In the genomic region with DNA sequence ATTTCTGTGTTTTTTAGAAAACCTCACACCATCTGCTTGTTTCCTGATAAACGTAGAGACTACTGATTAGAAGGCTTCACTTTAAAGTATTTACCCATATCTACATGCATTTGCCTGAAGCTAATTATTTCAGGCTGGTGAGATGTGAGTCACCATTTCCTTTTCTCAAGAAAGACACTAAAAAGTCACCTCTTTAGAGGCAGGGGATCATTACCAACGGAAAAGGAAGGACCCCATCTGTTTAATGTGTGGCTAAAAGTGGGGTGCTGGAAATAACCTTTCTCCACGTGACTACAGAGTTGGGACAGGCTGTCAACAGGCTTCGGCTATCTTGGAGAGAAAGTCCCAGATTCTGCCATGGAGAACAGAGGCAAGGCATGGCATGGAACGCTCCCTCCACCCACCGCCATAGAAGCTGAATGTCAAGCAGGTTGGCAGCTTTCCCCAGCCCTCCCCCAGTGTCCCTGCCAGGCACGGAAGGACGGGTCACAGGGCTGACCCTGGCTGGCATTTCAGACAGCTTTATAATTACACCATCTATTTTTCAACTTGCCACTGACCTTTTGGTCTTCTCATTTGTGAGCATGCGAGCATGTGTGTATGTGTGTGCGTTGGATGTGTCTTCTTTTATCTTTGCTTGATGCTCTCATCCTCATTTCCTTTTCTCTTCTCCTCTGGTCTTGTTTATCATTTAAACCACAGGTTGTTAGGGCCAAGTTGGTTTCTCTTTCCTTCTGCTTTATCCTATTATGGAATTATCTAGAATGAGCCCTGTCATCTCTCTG, we compare ENCODE assay signal across 9 cellular contexts.
DNase-seq lines count a peak whose midpoint lies in the region; ATAC-seq and TF ChIP-seq lines count a peak whose summit lies in the region.
"Had no signal": no experiment of that assay in that cellular context is flagged by ENCODE, and none has a peak within 500 bp of the region (broad histone marks: within the 10 kb centered on the region; RNA-seq: fewer than 3 reads in every experiment).

No MANE protein-coding gene starts in this region.

- peaks cover 8 to 21% (median 16%) of the 10 kb centered on the region in 4 donors for H3K4me1 Mint-ChIP-seq in CD4-positive, CD25-positive, alpha-beta regulatory T cell
- peaks cover 19% of the 10 kb centered on the region for H3K4me1 Mint-ChIP-seq in activated T-helper 17 cell treated with anti-CD3 and anti-CD28 coated beads, Interleukin-2, amount 50 U/mL, for 72 hours
- H3K4me1 Mint-ChIP-seq in Caco-2 (ENCODE audit: low read depth, unreplicated experiment): no peaks in the 10 kb centered on the region

- no TSS peak for BruUV-seq in Caco-2 (replicated peaks; lab: Mats Ljungman, UMichigan)

- peaks cover 11% of the 10 kb centered on the region for H3K4me1 ChIP-seq in CD4-positive, CD25-positive, alpha-beta regulatory T cell (ENCODE audit: control insufficient read depth, insufficient read depth, low read length, poor library complexity, severe bottlenecking)
- H3K4me1 ChIP-seq in MM.1S (ENCODE audit: low read length) (no peaks in the 10 kb centered on the region), testis (no peaks in the 10 kb centered on the region), Caco-2 (no peaks in the 10 kb centered on the region)

- CTCF ChIA-PET in Caco-2 (lab: Charles Lee): no interaction called here

- H3K4me2 ChIP-seq in MM.1S (ENCODE audit: low read depth, low read length): peak overlapping the region; percentile 36; the same call in 1 of the 2 replicates

- no peaks in the 10 kb centered on the region for H3K36me3 ChIP-seq in CD4-positive, CD25-positive, alpha-beta regulatory T cell (ENCODE audit: control insufficient read depth, insufficient read depth, low read length)
- H3K36me3 ChIP-seq in MM.1S (replicated peaks; ENCODE audit: insufficient read depth, low read length) (no peaks in the 10 kb centered on the region), testis (ENCODE audit: low read depth, missing control alignments) (no peaks in the 10 kb centered on the region), Caco-2 (ENCODE audit: control insufficient read depth, insufficient read depth, low read length) (no peaks in the 10 kb centered on the region)

- no peaks in the 10 kb centered on the region for H3K9me3 ChIP-seq in CD4-positive, CD25-positive, alpha-beta regulatory T cell (ENCODE audit: control insufficient read depth in 2 of 2, low read length in 2 of 2)
- H3K9me3 ChIP-seq in MM.1S (replicated peaks; ENCODE audit: insufficient read depth, low read length) (no peaks in the 10 kb centered on the region), testis (no peaks in the 10 kb centered on the region), Caco-2 (no peaks in the 10 kb centered on the region)

- H3K27ac ChIP-seq in CD4-positive, CD25-positive, alpha-beta regulatory T cell (ENCODE audit: insufficient read depth, low read length, poor library complexity, severe bottlenecking): peak overlapping the region; percentile 10
- H3K27ac ChIP-seq in MM.1S (ENCODE audit: low read length) (peak overlapping the region; percentile 28; the same call in 1 of the 2 replicates), testis (no peak overlapping the region)

- H3K9me3 Mint-ChIP-seq in CD4-positive, CD25-positive, alpha-beta regulatory T cell: peaks cover 0 to 4% (median 0%) of the 10 kb centered on the region in 7 donors
- H3K9me3 Mint-ChIP-seq in activated T-helper 17 cell treated with anti-CD3 and anti-CD28 coated beads, Interleukin-2, amount 50 U/mL, for 72 hours: no peaks in the 10 kb centered on the region
- H3K9me3 Mint-ChIP-seq in Caco-2 (ENCODE audit: unreplicated experiment): peaks cover 9% of the 10 kb centered on the region
- H3K9me3 Mint-ChIP-seq: dendritic cell treated with granulocyte-macrophage colony-stimulating factor and Interleukin-4, amounts not matched to agents 40 ng/mL and 50 ng/mL, for 4 days had no signal

- no peak for TF ChIP-seq CTCF in MM.1S (IDR thresholded peaks at IDR 0.05; ENCODE audit: low read length)
- no peak for TF ChIP-seq CTCF in testis (IDR thresholded peaks at IDR 0.05)
- TF ChIP-seq CTCF in Caco-2 (IDR thresholded peaks at IDR 0.05; ENCODE audit: insufficient read depth in 1 of 2, low read depth in 1 of 2, low read length in 1 of 2, severe bottlenecking in 1 of 2, unreplicated experiment in 1 of 2): no peak

- no peak for TF ChIP-seq POLR2A in testis (IDR thresholded peaks at IDR 0.05)

- peak; percentile 42 to 51 for ATAC-seq in CD4-positive, CD25-positive, alpha-beta regulatory T cell (ENCODE audit: low read depth in 2 of 2)
- ATAC-seq in activated T-helper 17 cell treated with anti-CD3 and anti-CD28 coated beads, Interleukin-2, amount 50 U/mL, for 72 hours (replicated peaks): peak; percentile 84
- no peak for ATAC-seq in HG03039 (IDR thresholded peaks at IDR 0.05; ENCODE audit: unreplicated experiment)

- POLR2A ChIA-PET in Caco-2 (lab: Charles Lee): no interaction called here

- intact Hi-C loops in testis (cut with DNase I; ENCODE audit: low total_unique reads) (no loop called here), Caco-2 (cut with micrococcal nuclease; ENCODE audit: unreplicated experiment) (no loop called here)

- H3K79me2 ChIP-seq in MM.1S (ENCODE audit: low read length): no peaks in the 10 kb centered on the region

- no peaks in the 10 kb centered on the region for H4K20me1 ChIP-seq in MM.1S (ENCODE audit: insufficient read depth, low read length)

- no peaks in the 10 kb centered on the region for H3K36me3 Mint-ChIP-seq in CD4-positive, CD25-positive, alpha-beta regulatory T cell
- H3K36me3 Mint-ChIP-seq in activated T-helper 17 cell treated with anti-CD3 and anti-CD28 coated beads, Interleukin-2, amount 50 U/mL, for 72 hours (ENCODE audit: low read depth): no peaks in the 10 kb centered on the region
- H3K36me3 Mint-ChIP-seq in Caco-2 (ENCODE audit: insufficient read depth, unreplicated experiment): no peaks in the 10 kb centered on the region

- WGBS in testis, 2 donors: 47 to 49% methylated on average over 10 of the region's 10 CpGs

- H3K27ac Mint-ChIP-seq in CD4-positive, CD25-positive, alpha-beta regulatory T cell: peak overlapping the region in 2 of 3 donors; percentile 73 to 85
- H3K27ac Mint-ChIP-seq in activated T-helper 17 cell treated with anti-CD3 and anti-CD28 coated beads, Interleukin-2, amount 50 U/mL, for 72 hours: peak overlapping the region; percentile 93
- no peak overlapping the region for H3K27ac Mint-ChIP-seq in Caco-2 (ENCODE audit: unreplicated experiment)
- H3K27ac Mint-ChIP-seq: dendritic cell treated with granulocyte-macrophage colony-stimulating factor and Interleukin-4, amounts not matched to agents 40 ng/mL and 50 ng/mL, for 4 days had no signal

- no peaks in the 10 kb centered on the region for H3K9me2 ChIP-seq in MM.1S (replicated peaks; ENCODE audit: insufficient read depth, low read length)

- no peaks in the 10 kb centered on the region for H3F3A ChIP-seq in MM.1S (ENCODE audit: insufficient read depth, low read length)

- no peak overlapping the region for H2AFZ ChIP-seq in MM.1S (ENCODE audit: low read length)

- no peaks in the 10 kb centered on the region for H3K27me3 Mint-ChIP-seq in CD4-positive, CD25-positive, alpha-beta regulatory T cell
- H3K27me3 Mint-ChIP-seq in activated T-helper 17 cell treated with anti-CD3 and anti-CD28 coated beads, Interleukin-2, amount 50 U/mL, for 72 hours: no peaks in the 10 kb centered on the region
- no peaks in the 10 kb centered on the region for H3K27me3 Mint-ChIP-seq in Caco-2 (ENCODE audit: insufficient read depth, unreplicated experiment)

- H3K9ac ChIP-seq in MM.1S (ENCODE audit: low read length): no peak overlapping the region

- peak overlapping the region; percentile 23 for H3K4me3 ChIP-seq in CD4-positive, CD25-positive, alpha-beta regulatory T cell (ENCODE audit: low read depth, low read length)
- H3K4me3 ChIP-seq in MM.1S (ENCODE audit: low read length): no peak overlapping the region
- H3K4me3 ChIP-seq in testis: no peak overlapping the region
- no peak overlapping the region for H3K4me3 ChIP-seq in Caco-2 (ENCODE audit: low read depth, low read length)

- H3K27me3 ChIP-seq in CD4-positive, CD25-positive, alpha-beta regulatory T cell (ENCODE audit: control insufficient read depth, insufficient read depth, low read length): no peaks in the 10 kb centered on the region
- H3K27me3 ChIP-seq in MM.1S (replicated peaks; ENCODE audit: insufficient read depth, low read length) (no peaks in the 10 kb centered on the region), testis (no peaks in the 10 kb centered on the region), Caco-2 (replicated peaks; ENCODE audit: control insufficient read depth, insufficient read depth, low read length) (no peaks in the 10 kb centered on the region)

- peak in 2 of 3 donors; percentile 6 to 69 for DNase-seq in CD4-positive, CD25-positive, alpha-beta regulatory T cell
- DNase-seq in MM.1S (peak; percentile 6), middle frontal gyrus (ENCODE audit: extremely low spot score, low spot score) (peak; percentile 8), testis (no peak), Caco-2 (no peak), NCI-H128 (lab: John Stamatoyannopoulos, UW; ENCODE audit: unreplicated experiment) (no peak)

- peak overlapping the region; percentile 4 to 76 (median 58) for H3K4me3 Mint-ChIP-seq in CD4-positive, CD25-positive, alpha-beta regulatory T cell
- H3K4me3 Mint-ChIP-seq in activated T-helper 17 cell treated with anti-CD3 and anti-CD28 coated beads, Interleukin-2, amount 50 U/mL, for 72 hours: peak overlapping the region; percentile 73
- H3K4me3 Mint-ChIP-seq in Caco-2 (ENCODE audit: unreplicated experiment): no peak overlapping the region
- H3K4me3 Mint-ChIP-seq: dendritic cell treated with granulocyte-macrophage colony-stimulating factor and Interleukin-4, amounts not matched to agents 40 ng/mL and 50 ng/mL, for 4 days had no signal

Comparison
In these comparisons a context has a peak if more than half of its experiments do, and no peak if none do; other contexts are left out.
1. DNase-seq: peak in CD4-positive, CD25-positive, alpha-beta regulatory T cell (2 of 3), MM.1S (single experiment) and middle frontal gyrus (single experiment); none in testis (single experiment), Caco-2 (0 of 2) and NCI-H128 (single experiment).
2. H3K27ac ChIP-seq: peak in CD4-positive, CD25-positive, alpha-beta regulatory T cell (single experiment) and MM.1S (single experiment); none in testis (0 of 2).